18 cellular contexts compared by ENCODE assay signal in genomic region chr10:127999801-128000200, GRCh38.
DNase-seq lines count a peak whose midpoint lies in the region; FAIRE-seq and TF ChIP-seq lines count a peak whose summit lies in the region.
"Had no signal": no experiment of that assay in that cellular context is flagged by ENCODE, and none has a peak within 500 bp of the region (broad histone marks: within the 10 kb centered on the region; RNA-seq: fewer than 3 reads in every experiment).

No MANE protein-coding gene starts in this region.

- H2BK120ac ChIP-seq in H1 (replicated peaks; ENCODE audit: low read depth, low read length): no peak overlapping the region

- no peak overlapping the region for H3K9ac ChIP-seq in BLaER1
- H3K9ac ChIP-seq in astrocyte (ENCODE audit: low read length): peak overlapping the region; percentile 16
- no peak overlapping the region for H3K9ac ChIP-seq in H1 (replicated peaks in 1 of 4; ENCODE audit: extremely low read depth in 1 of 4, low read depth in 3 of 4, low read length in 3 of 4)

- H3K56ac ChIP-seq in H1 (replicated peaks; ENCODE audit: insufficient read length, low read depth, low read length): no peak overlapping the region

- H3K27me3 Mint-ChIP-seq in astrocyte (ENCODE audit: low read depth, unreplicated experiment): no peaks in the 10 kb centered on the region

- H3K23ac ChIP-seq in H1 (ENCODE audit: insufficient read length): no peak overlapping the region

- H3K36me3 ChIP-seq in BLaER1: no peaks in the 10 kb centered on the region
- no peaks in the 10 kb centered on the region for H3K36me3 ChIP-seq in astrocyte (ENCODE audit: insufficient read depth, low read length)
- H3K36me3 ChIP-seq in H1 (ENCODE audit: control insufficient read depth in 2 of 4, insufficient read depth in 4 of 4, low read length in 3 of 4): no peaks in the 10 kb centered on the region
- no peaks in the 10 kb centered on the region for H3K36me3 ChIP-seq in sigmoid colon
- H3K36me3 ChIP-seq in Peyer's patch: no peaks in the 10 kb centered on the region

- H3K4ac ChIP-seq in H1 (replicated peaks; ENCODE audit: insufficient read length, low read depth, low read length): no peak overlapping the region

- H2BK5ac ChIP-seq in H1 (ENCODE audit: low read depth, low read length): no peak overlapping the region

- 93% methylated on average over 8 of the region's 8 CpGs; no CpG with 5 or more reads in 1 of the 2 experiments for WGBS in H1 (ENCODE audit: extremely low coverage in 1 of 2, insufficient coverage in 1 of 2, insufficient read length in 1 of 2, insufficient replicate concordance in 2 of 2, low coverage in 1 of 2, low lambda C conversion rate in 2 of 2, missing lambda C conversion rate in 1 of 2), 2 experiments
- 95 to 97% methylated on average over 8 of the region's 8 CpGs for WGBS in sigmoid colon, 2 donors

- H3K23me2 ChIP-seq in H1 (ENCODE audit: low read depth, low read length): no peaks in the 10 kb centered on the region

- H4K20me1 ChIP-seq in BLaER1 (no peaks in the 10 kb centered on the region), astrocyte (ENCODE audit: insufficient read depth, low read length) (no peaks in the 10 kb centered on the region), H1 (replicated peaks in 1 of 2; ENCODE audit: control insufficient read depth in 1 of 2, insufficient read depth in 2 of 2, low read length in 2 of 2) (no peaks in the 10 kb centered on the region)

- no peaks in the 10 kb centered on the region for H3K79me2 ChIP-seq in astrocyte (ENCODE audit: insufficient read depth, low read length)
- no peaks in the 10 kb centered on the region for H3K79me2 ChIP-seq in H1 (ENCODE audit: control insufficient read depth in 1 of 2, insufficient read depth in 2 of 2, low read length in 2 of 2)

- TF ChIP-seq CTCF in astrocyte (IDR thresholded peaks at IDR 0.05; ENCODE audit: insufficient read depth, low read depth, low read length) (no peak), H1 (IDR thresholded peaks at IDR 0.05; ENCODE audit: control extremely low read depth in 1 of 3, insufficient read depth in 1 of 3, low read depth in 1 of 3, low read length in 3 of 3) (no peak), sigmoid colon (IDR thresholded peaks at IDR 0.05) (no peak), Peyer's patch (IDR thresholded peaks at IDR 0.05) (no peak)

- no peak overlapping the region for H2AK5ac ChIP-seq in H1 (ENCODE audit: low read depth, low read length)

- intact Hi-C loops in sigmoid colon (cut with DNase I): no loop called here

- H3K79me1 ChIP-seq in H1 (ENCODE audit: low read depth, low read length): no peaks in the 10 kb centered on the region

- H3K4me1 Mint-ChIP-seq in astrocyte (ENCODE audit: low read depth, unreplicated experiment): peaks cover 16% of the 10 kb centered on the region

- H2AFZ ChIP-seq in astrocyte (ENCODE audit: low read depth, low read length) (no peak overlapping the region), H1 (ENCODE audit: low read length) (0 out of 2 replicates have a peak overlapping the region, but pooled peaks have one; percentile 39)

- no peak overlapping the region for H2BK20ac ChIP-seq in H1 (ENCODE audit: low read length)

- H4K5ac ChIP-seq in H1 (ENCODE audit: insufficient read length, low read depth, low read length): no peak overlapping the region

- H4K91ac ChIP-seq in H1 (replicated peaks; ENCODE audit: insufficient read length, low read length): no peak overlapping the region

- H4K8ac ChIP-seq in H1 (ENCODE audit: extremely low read depth, insufficient read depth, low read length): no peak overlapping the region

- H3K27ac Mint-ChIP-seq in astrocyte (ENCODE audit: unreplicated experiment): no peak overlapping the region
- H3K27ac Mint-ChIP-seq: B cell; CD14-positive monocyte; CD8-positive, alpha-beta T cell; GM23338; H9 had no signal

- H3K9me3 Mint-ChIP-seq in astrocyte (ENCODE audit: unreplicated experiment): peaks cover 2% of the 10 kb centered on the region
- H3K9me3 Mint-ChIP-seq: CD14-positive monocyte; CD8-positive, alpha-beta T cell; GM23338; H9 had no signal

- no peak for DNase-seq in astrocyte (ENCODE audit: low read depth)
- DNase-seq in H1 (ENCODE audit: low read depth in 1 of 2, low spot score in 2 of 2): no peak
- peak; percentile 19 for DNase-seq in sigmoid colon
- no peak for DNase-seq in effector CD4-positive, alpha-beta T cell
- DNase-seq in stimulated activated CD4-positive, alpha-beta T cell treated with anti-CD3 and anti-CD28 coated beads, Interleukin-15, amount 100 ng/mL, for 24 hours: no peak
- no peak for DNase-seq in Peyer's patch
- DNase-seq: CD8-positive, alpha-beta T cell; COR-L47; DMS153; DND-41; GDM1; H9 had no signal

- TF ChIP-seq POLR2A in H1 (IDR thresholded peaks at IDR 0.05; ENCODE audit: control extremely low read depth in 1 of 2, low read depth in 2 of 2, low read length in 2 of 2) (no peak), sigmoid colon (IDR thresholded peaks at IDR 0.05) (no peak), Peyer's patch (IDR thresholded peaks at IDR 0.05) (no peak)

- H3K4me2 ChIP-seq in BLaER1 (peak overlapping the region; percentile 71), astrocyte (ENCODE audit: low read length) (peak overlapping the region; percentile 57), H1 (ENCODE audit: insufficient read depth in 1 of 2, low read depth in 2 of 2, low read length in 2 of 2) (no peak overlapping the region)
- H3K4me2 ChIP-seq: GM23338 had no signal

- H3K9me3 ChIP-seq in BLaER1: no peaks in the 10 kb centered on the region
- no peaks in the 10 kb centered on the region for H3K9me3 ChIP-seq in astrocyte (ENCODE audit: insufficient read depth, low read depth, low read length)
- no peaks in the 10 kb centered on the region for H3K9me3 ChIP-seq in H1 (ENCODE audit: insufficient read depth in 2 of 2, low read depth in 1 of 2, low read length in 1 of 2)
- H3K9me3 ChIP-seq in sigmoid colon: no peaks in the 10 kb centered on the region
- no peaks in the 10 kb centered on the region for H3K9me3 ChIP-seq in Peyer's patch

- POLR2A ChIA-PET in H1 (lab: Charles Lee; ENCODE audit: partially characterized antibody): no interaction called here

- H3K27me3 ChIP-seq in BLaER1: no peaks in the 10 kb centered on the region
- no peaks in the 10 kb centered on the region for H3K27me3 ChIP-seq in astrocyte (ENCODE audit: insufficient read depth, low read length)
- no peaks in the 10 kb centered on the region for H3K27me3 ChIP-seq in H1 (replicated peaks in 1 of 4; ENCODE audit: control insufficient read depth in 3 of 4, extremely low read depth in 1 of 4, insufficient read depth in 3 of 4, low read length in 3 of 4)
- H3K27me3 ChIP-seq in sigmoid colon: peaks cover 0 to 3% (median 0%) of the 10 kb centered on the region in 3 donors
- no peaks in the 10 kb centered on the region for H3K27me3 ChIP-seq in Peyer's patch

- no peak overlapping the region for H3K4me3 ChIP-seq in BLaER1
- H3K4me3 ChIP-seq in astrocyte (ENCODE audit: insufficient read depth, low read depth, low read length): peak overlapping the region; percentile 11
- no peak overlapping the region for H3K4me3 ChIP-seq in H1 (ENCODE audit: extremely low read depth in 1 of 4, insufficient read depth in 2 of 4, low read depth in 3 of 4, low read length in 4 of 4)
- peak overlapping the region in 1 of 4 donors; percentile 2 for H3K4me3 ChIP-seq in sigmoid colon
- H3K4me3 ChIP-seq in Peyer's patch: no peak overlapping the region
- H3K4me3 ChIP-seq: GM23338 had no signal

- H2BK12ac ChIP-seq in H1 (ENCODE audit: low read depth, low read length): no peak overlapping the region

- no peak for TF ChIP-seq RAD21 in H1 (IDR thresholded peaks at IDR 0.05 in 1 of 2, conservative IDR thresholded peaks at IDR 0.05 in 1 of 2; ENCODE audit: low read depth in 2 of 2, low read length in 2 of 2)

- no peak overlapping the region for H3K27ac ChIP-seq in BLaER1
- H3K27ac ChIP-seq in astrocyte (ENCODE audit: low read depth, low read length): no peak overlapping the region
- no peak overlapping the region for H3K27ac ChIP-seq in H1 (ENCODE audit: low read depth, low read length)
- H3K27ac ChIP-seq in sigmoid colon: peak overlapping the region in 1 of 4 donors; percentile 11
- peak overlapping the region in 2 of 4 donors; percentile 28 to 39 for H3K27ac ChIP-seq in Peyer's patch

- no peak overlapping the region for H3K14ac ChIP-seq in H1 (ENCODE audit: insufficient read length)

- no peak overlapping the region for H3K4me3 Mint-ChIP-seq in astrocyte (ENCODE audit: unreplicated experiment)
- H3K4me3 Mint-ChIP-seq: B cell; CD8-positive, alpha-beta T cell; GM23338; H9 had no signal

- FAIRE-seq in astrocyte (lab: Jason Lieb, UNC): no peak
- no peak for FAIRE-seq in H1 (lab: Jason Lieb, UNC)
- FAIRE-seq: D721Med, GM12892 had no signal

- H3K4me1 ChIP-seq in BLaER1 (peaks cover 46% of the 10 kb centered on the region), astrocyte (ENCODE audit: insufficient read depth, low read length) (peaks cover 9% of the 10 kb centered on the region), H1 (replicated peaks in 1 of 4; ENCODE audit: control insufficient read depth in 3 of 4, insufficient read depth in 4 of 4, low read length in 3 of 4) (no peaks in the 10 kb centered on the region), sigmoid colon (peaks cover 0 to 14% (median 5%) of the 10 kb centered on the region in 4 donors), Peyer's patch (peaks cover 0 to 6% (median 0%) of the 10 kb centered on the region in 4 donors)

- H3K18ac ChIP-seq in H1 (ENCODE audit: extremely low read depth, low read length): no peak overlapping the region

- H3K36me3 Mint-ChIP-seq in astrocyte (ENCODE audit: low read depth, unreplicated experiment): peaks cover 6% of the 10 kb centered on the region
- H3K36me3 Mint-ChIP-seq: CD8-positive, alpha-beta T cell had no signal

- CTCF ChIA-PET in H1 (lab: Charles Lee; ENCODE audit: partially characterized antibody): interaction anchor here (1.3 to 3.2 kb wide), 6 partner anchors 11 to 94 kb away, joined by 3 to 23 read pairs (median 3); no protein-coding TSS in a partner anchor

- TF ChIP-seq EP300 in H1 (IDR thresholded peaks at IDR 0.05; ENCODE audit: borderline replicate concordance in 1 of 2, low read depth in 2 of 2, low read length in 2 of 2) (no peak), sigmoid colon (IDR thresholded peaks at IDR 0.05) (no peak)

- no peak overlapping the region for H2BK15ac ChIP-seq in H1 (ENCODE audit: low read length)

TF ChIP-seq in H1, 55 proteins besides CTCF, POLR2A, EP300 and RAD21:
- TF ChIP-seq HDAC6 (IDR thresholded peaks at IDR 0.05; ENCODE audit: low read depth, low read length): no peak
- TF ChIP-seq MAFK (IDR thresholded peaks at IDR 0.05; ENCODE audit: low read depth, low read length): no peak
- TF ChIP-seq KDM5A (IDR thresholded peaks at IDR 0.05; ENCODE audit: low read length): no peak
- TF ChIP-seq POU5F1 (IDR thresholded peaks at IDR 0.05; ENCODE audit: low read depth, low read length): no peak
- no peak for TF ChIP-seq HDAC2 (IDR thresholded peaks at IDR 0.05; ENCODE audit: borderline replicate concordance in 1 of 2, low read depth in 2 of 2, low read length in 2 of 2)

Comparison
In these comparisons a context has a peak if more than half of its experiments do, and no peak if none do; other contexts are left out.
1. H3K4me2 ChIP-seq: peak in BLaER1 (single experiment) and astrocyte (single experiment); none in H1 (0 of 2).